ENCODE assay signal across 9 cellular contexts in the genomic region with DNA sequence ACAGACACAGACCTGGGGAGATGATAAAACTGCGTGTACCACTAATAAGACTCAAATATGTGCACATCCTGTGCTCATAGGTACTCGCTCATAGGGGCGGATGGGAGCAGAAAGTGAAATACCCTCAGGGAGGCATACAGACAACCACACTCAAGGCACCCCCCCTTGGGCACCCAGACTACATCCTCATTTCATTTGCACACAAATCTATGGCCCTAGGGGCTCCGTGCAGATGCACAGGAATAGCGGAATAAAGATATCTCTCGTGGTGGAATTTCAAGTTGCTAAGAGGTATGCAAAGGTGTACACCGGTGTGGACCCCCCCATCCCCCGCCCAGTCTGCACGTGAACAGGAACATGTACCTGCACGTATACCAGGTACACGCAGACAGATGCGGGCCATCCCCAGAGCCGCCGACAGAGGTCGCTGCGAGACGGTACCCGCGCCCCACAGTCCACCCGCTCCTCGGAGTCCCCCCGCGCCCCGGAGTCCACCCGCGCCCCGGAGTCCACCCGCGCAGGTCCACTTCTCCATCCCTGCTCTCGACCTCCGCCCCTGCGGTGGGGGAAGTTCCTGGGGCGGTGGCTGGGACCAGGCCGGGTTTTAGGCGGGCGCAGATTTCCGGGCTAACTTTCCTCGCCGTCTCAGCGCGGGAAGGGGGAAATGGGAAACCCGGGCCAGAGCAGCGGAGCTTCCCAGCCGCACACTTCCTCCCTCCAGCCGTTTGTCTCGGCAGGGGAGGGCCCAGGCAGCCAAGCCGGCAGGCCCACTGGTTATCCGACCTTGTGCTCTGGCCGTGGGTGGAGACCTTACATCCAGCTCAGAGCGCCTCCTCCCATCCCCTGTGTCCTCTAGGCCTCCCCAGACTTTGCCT. TPM values are rescaled to one million over a fixed set of nuclear protein-coding genes. Genes with fewer than 3 reads are reported as not detected.
A peak's percentile ranks its signal among the peaks of the same experiment; 100 is the strongest.
DNase-seq lines count a peak whose midpoint lies in the region; ATAC-seq and TF ChIP-seq lines count a peak whose summit lies in the region.
"Had no signal": no experiment of that assay in that cellular context is flagged by ENCODE, and none has a peak within 500 bp of the region (broad histone marks: within the 10 kb centered on the region; RNA-seq: fewer than 3 reads in every experiment).

No MANE protein-coding gene starts in this region.

- peak overlapping the region; percentile 44 for H3K4me3 Mint-ChIP-seq in activated naive CD8-positive, alpha-beta T cell treated with anti-CD3 and anti-CD28 coated beads for 36 hours

- ATAC-seq in GM19043 (IDR thresholded peaks at IDR 0.05; ENCODE audit: low read depth, unreplicated experiment) (peak; percentile 58), HG03460 (IDR thresholded peaks at IDR 0.05; ENCODE audit: unreplicated experiment) (peak; percentile 69), gastrocnemius medialis (peak in 1 of 2 donors; percentile 53)

- H3K27ac ChIP-seq in right atrium auricular region = peak overlapping the region in 1 of 2 donors; percentile 60
- H3K27ac ChIP-seq in gastrocnemius medialis = no peak overlapping the region

- H3K27ac Mint-ChIP-seq in activated naive CD8-positive, alpha-beta T cell treated with anti-CD3 and anti-CD28 coated beads for 36 hours = peak overlapping the region; percentile 72

- peak; percentile 80 to 90 for TF ChIP-seq CTCF in right atrium auricular region (IDR thresholded peaks at IDR 0.05)
- peak; percentile 32 to 61 (median 48) for TF ChIP-seq CTCF in gastrocnemius medialis (IDR thresholded peaks at IDR 0.05 in 4 of 5, conservative IDR thresholded peaks at IDR 0.05 in 1 of 5)

- H3K4me3 ChIP-seq in right atrium auricular region (peak overlapping the region; percentile 35 to 56), gastrocnemius medialis (peak overlapping the region; percentile 37 to 52 (median 44))

- intact Hi-C loops in gastrocnemius medialis (cut with DNase I; ENCODE audit: low total_unique reads) = no loop called here

- H3K4me1 Mint-ChIP-seq in activated naive CD8-positive, alpha-beta T cell treated with anti-CD3 and anti-CD28 coated beads for 36 hours = peaks cover 12% of the 10 kb centered on the region

- peaks cover 7% of the 10 kb centered on the region for H3K27me3 Mint-ChIP-seq in activated naive CD8-positive, alpha-beta T cell treated with anti-CD3 and anti-CD28 coated beads for 36 hours

- no peak for TF ChIP-seq POLR2A in gastrocnemius medialis (IDR thresholded peaks at IDR 0.05)

- no peaks in the 10 kb centered on the region for H3K27me3 ChIP-seq in right atrium auricular region
- peaks cover 9 to 19% (median 17%) of the 10 kb centered on the region in 3 donors for H3K27me3 ChIP-seq in gastrocnemius medialis

- H3K36me3 ChIP-seq in right atrium auricular region = no peaks in the 10 kb centered on the region
- H3K36me3 ChIP-seq in gastrocnemius medialis = no peaks in the 10 kb centered on the region

- no peaks in the 10 kb centered on the region for H3K9me3 ChIP-seq in right atrium auricular region
- H3K9me3 ChIP-seq in gastrocnemius medialis = no peaks in the 10 kb centered on the region

- DNase-seq in AG20443 (ENCODE audit: low spot score) = peak; percentile 82
- peak; percentile 51 for DNase-seq in SW480 (ENCODE audit: low spot score)
- peak; percentile 69 for DNase-seq in activated naive CD8-positive, alpha-beta T cell treated with anti-CD3 and anti-CD28 coated beads for 36 hours
- DNase-seq in right atrium auricular region (ENCODE audit: low spot score) = peak; percentile 76
- DNase-seq in gastrocnemius medialis = peak; percentile 4 to 16
- no peak for DNase-seq in KG1 (lab: John Stamatoyannopoulos, UW)

- H3K36me3 Mint-ChIP-seq in activated naive CD8-positive, alpha-beta T cell treated with anti-CD3 and anti-CD28 coated beads for 36 hours = no peaks in the 10 kb centered on the region

- in situ Hi-C loops in gastrocnemius medialis (cut with MboI; ENCODE audit: low sequenced_read_pairs in 4 of 4) = no loop called here

- no peaks in the 10 kb centered on the region for H3K9me3 Mint-ChIP-seq in activated naive CD8-positive, alpha-beta T cell treated with anti-CD3 and anti-CD28 coated beads for 36 hours

- H3K4me1 ChIP-seq in right atrium auricular region (peaks cover 0 to 11% of the 10 kb centered on the region in 2 donors), gastrocnemius medialis (no peaks in the 10 kb centered on the region)

RNA-seq across cellular contexts. Expression of gene IL12B, which starts 1.0 kb away (rescaled TPM):
- not detected for total RNA-seq in activated naive CD8-positive, alpha-beta T cell treated with anti-CD3 and anti-CD28 coated beads for 36 hours
- not detected for total RNA-seq in right atrium auricular region
- not detected for total RNA-seq in gastrocnemius medialis
- total RNA-seq: M059J had no signal
